10 cellular contexts compared by ENCODE assay signal in genomic region chr6:30206799-30207618, GRCh38. TPM values are rescaled to one million over a fixed set of nuclear protein-coding genes. Genes with fewer than 3 reads are reported as not detected.
A peak's percentile ranks its signal among the peaks of the same experiment; 100 is the strongest.
DNase-seq lines count a peak whose midpoint lies in the region; ATAC-seq, FAIRE-seq and TF ChIP-seq lines count a peak whose summit lies in the region.
"Had no signal": no experiment of that assay in that cellular context is flagged by ENCODE, and none has a peak within 500 bp of the region (broad histone marks: within the 10 kb centered on the region; RNA-seq: fewer than 3 reads in every experiment).

No MANE protein-coding gene starts in this region.

- H3K9me3 ChIP-seq in IMR-90 (ENCODE audit: control insufficient read depth, insufficient read depth, low read length): no peaks in the 10 kb centered on the region

- intact Hi-C loops in IMR-90 (cut with micrococcal nuclease): no loop called here

- peak overlapping the region; percentile 55 for H3K27ac Mint-ChIP-seq in chondrocyte (ENCODE audit: unreplicated experiment)
- H3K27ac Mint-ChIP-seq in stimulated activated naive B cell treated with anti-CD40 and anti-IgM and Interleukin-4, amounts not matched to agents 10 μg/mL and 1 μg/mL and 100 μg/mL, for 72 hours: peak overlapping the region; percentile 56
- H3K27ac Mint-ChIP-seq in activated naive CD8-positive, alpha-beta T cell treated with anti-CD3 and anti-CD28 coated beads, Interleukin-2, amount 50 U/mL, for 24 hours: no peak overlapping the region

- no peak overlapping the region for H2BK120ac ChIP-seq in IMR-90 (ENCODE audit: low read depth, low read length)

- TF ChIP-seq RAD21 in IMR-90 (IDR thresholded peaks at IDR 0.05; ENCODE audit: low read length): no peak

- ATAC-seq in IMR-90 (ENCODE audit: low read depth) (peak; percentile 58), HG02970 (IDR thresholded peaks at IDR 0.05; ENCODE audit: low FRiP score, unreplicated experiment) (no peak)
- ATAC-seq in stimulated activated naive B cell treated with anti-CD40 and anti-IgM and Interleukin-4, amounts not matched to agents 10 μg/mL and 1 μg/mL and 100 μg/mL, for 72 hours (replicated peaks): no peak
- ATAC-seq in activated naive CD8-positive, alpha-beta T cell treated with anti-CD3 and anti-CD28 coated beads, Interleukin-2, amount 50 U/mL, for 24 hours: no peak

- H3K27me3 Mint-ChIP-seq in chondrocyte (ENCODE audit: low read depth): no peaks in the 10 kb centered on the region
- no peaks in the 10 kb centered on the region for H3K27me3 Mint-ChIP-seq in stimulated activated naive B cell treated with anti-CD40 and anti-IgM and Interleukin-4, amounts not matched to agents 10 μg/mL and 1 μg/mL and 100 μg/mL, for 72 hours
- H3K27me3 Mint-ChIP-seq in activated naive CD8-positive, alpha-beta T cell treated with anti-CD3 and anti-CD28 coated beads, Interleukin-2, amount 50 U/mL, for 24 hours: no peaks in the 10 kb centered on the region

- TF ChIP-seq POLR2A in IMR-90 (IDR thresholded peaks at IDR 0.05; ENCODE audit: low read depth, low read length): no peak
- no peak for TF ChIP-seq POLR2A in H54 (IDR thresholded peaks at IDR 0.05; ENCODE audit: low read depth, low read length)

- peaks cover 19% of the 10 kb centered on the region for H3K9me1 ChIP-seq in IMR-90 (ENCODE audit: insufficient read depth, low read length)

- dilution Hi-C loops in IMR-90 (cut with HindIII; ENCODE audit: low sequenced_read_pairs, unreplicated experiment): no loop called here

- H3K27ac ChIP-seq in IMR-90 (ENCODE audit: insufficient read depth, low read length) (peak overlapping the region; percentile 22; the same call in 1 of the 2 replicates), layer of hippocampus (ENCODE audit: low read depth, low read length) (peak overlapping the region; percentile 4)

- no peak overlapping the region; the same call in 1 of the 2 replicates for H3K23ac ChIP-seq in IMR-90 (ENCODE audit: low read depth, low read length)

- no peak overlapping the region for H3K4me3 ChIP-seq in IMR-90 (ENCODE audit: insufficient read depth, low read depth, low read length)

- H2BK20ac ChIP-seq in IMR-90 (ENCODE audit: low read depth, low read length): no peak overlapping the region

- no peak overlapping the region for H3K4me3 Mint-ChIP-seq in chondrocyte (ENCODE audit: unreplicated experiment)
- H3K4me3 Mint-ChIP-seq in stimulated activated naive B cell treated with anti-CD40 and anti-IgM and Interleukin-4, amounts not matched to agents 10 μg/mL and 1 μg/mL and 100 μg/mL, for 72 hours: no peak overlapping the region
- no peak overlapping the region for H3K4me3 Mint-ChIP-seq in activated naive CD8-positive, alpha-beta T cell treated with anti-CD3 and anti-CD28 coated beads, Interleukin-2, amount 50 U/mL, for 24 hours

- peaks cover 2% of the 10 kb centered on the region; the same call in 1 of the 2 replicates for H3K36me3 ChIP-seq in IMR-90 (ENCODE audit: control insufficient read depth, insufficient read depth, low read length)

- DNase-seq in IMR-90 (peak; percentile 20), chondrocyte (ENCODE audit: low spot score) (no peak), NCI-H524 treated with DMSO at 0.1 percent for 48 hours (lab: John Stamatoyannopoulos, UW) (no peak), H54 (ENCODE audit: insufficient read length, low spot score) (no peak)
- DNase-seq in stimulated activated naive B cell treated with anti-CD40 and anti-IgM and Interleukin-4, amounts not matched to agents 10 μg/mL and 1 μg/mL and 100 μg/mL, for 72 hours: no peak
- DNase-seq in activated naive CD8-positive, alpha-beta T cell treated with anti-CD3 and anti-CD28 coated beads, Interleukin-2, amount 50 U/mL, for 24 hours: no peak
- DNase-seq: effector CD4-positive, alpha-beta T cell; stimulated activated CD4-positive, alpha-beta T cell treated with anti-CD3 and anti-CD28 coated beads, Interleukin-15, amount 100 ng/mL, for 24 hours had no signal

- no peak overlapping the region for H2AK5ac ChIP-seq in IMR-90 (ENCODE audit: low read depth, low read length)

- H3K27me3 ChIP-seq in IMR-90 (ENCODE audit: control insufficient read depth, insufficient read depth, low read length): no peaks in the 10 kb centered on the region
- no peaks in the 10 kb centered on the region for H3K27me3 ChIP-seq in layer of hippocampus (ENCODE audit: control insufficient read depth, insufficient read depth, low read length)

- H3K4me2 ChIP-seq in IMR-90 (ENCODE audit: low read depth, low read length): peak overlapping the region; percentile 12; the same call in 1 of the 2 replicates

- no peak overlapping the region for H2AFZ ChIP-seq in IMR-90 (replicated peaks; ENCODE audit: low read length, poor library complexity)

- no peaks in the 10 kb centered on the region for H3K36me3 Mint-ChIP-seq in chondrocyte (ENCODE audit: low read depth)
- H3K36me3 Mint-ChIP-seq in stimulated activated naive B cell treated with anti-CD40 and anti-IgM and Interleukin-4, amounts not matched to agents 10 μg/mL and 1 μg/mL and 100 μg/mL, for 72 hours: peaks cover 27 to 43% of the 10 kb centered on the region in 2 donors
- H3K36me3 Mint-ChIP-seq in activated naive CD8-positive, alpha-beta T cell treated with anti-CD3 and anti-CD28 coated beads, Interleukin-2, amount 50 U/mL, for 24 hours (ENCODE audit: low read depth): peaks cover 34% of the 10 kb centered on the region

- H3K4me1 Mint-ChIP-seq in chondrocyte (ENCODE audit: low read depth): peaks cover 46% of the 10 kb centered on the region
- peaks cover 55 to 87% of the 10 kb centered on the region in 2 donors for H3K4me1 Mint-ChIP-seq in stimulated activated naive B cell treated with anti-CD40 and anti-IgM and Interleukin-4, amounts not matched to agents 10 μg/mL and 1 μg/mL and 100 μg/mL, for 72 hours
- H3K4me1 Mint-ChIP-seq in activated naive CD8-positive, alpha-beta T cell treated with anti-CD3 and anti-CD28 coated beads, Interleukin-2, amount 50 U/mL, for 24 hours: peaks cover 54% of the 10 kb centered on the region

- peaks cover 45% of the 10 kb centered on the region for H4K20me1 ChIP-seq in IMR-90 (ENCODE audit: insufficient read depth, low read length)

- 42% methylated on average over 8 of the region's 11 CpGs; no CpG with 5 or more reads in 1 of the 2 experiments for WGBS in IMR-90 (ENCODE audit: extremely low coverage in 2 of 2, insufficient read length in 1 of 2), 2 experiments

- POLR2A ChIA-PET in IMR-90 (lab: Charles Lee; ENCODE audit: unreplicated experiment): no interaction called here

- no TSS peak for BruUV-seq in IMR-90 (replicated peaks; lab: Mats Ljungman, UMichigan)

- no peak overlapping the region for H3K18ac ChIP-seq in IMR-90 (ENCODE audit: low read depth, low read length)

- TF ChIP-seq CTCF in IMR-90 (conservative IDR thresholded peaks at IDR 0.05; ENCODE audit: low read depth, low read length) (no peak), chondrocyte (IDR thresholded peaks at IDR 0.05) (no peak)

- in situ Hi-C loops in IMR-90 (cut with MboI; ENCODE audit: low sequenced_read_pairs): no loop called here

- no peak overlapping the region for H3K14ac ChIP-seq in IMR-90 (replicated peaks; ENCODE audit: low read depth, low read length)

- no peak overlapping the region for H2AK9ac ChIP-seq in IMR-90 (replicated peaks; ENCODE audit: low read depth, low read length, poor library complexity)

- no peaks in the 10 kb centered on the region for H3K9me3 Mint-ChIP-seq in chondrocyte (ENCODE audit: low read depth)
- H3K9me3 Mint-ChIP-seq in stimulated activated naive B cell treated with anti-CD40 and anti-IgM and Interleukin-4, amounts not matched to agents 10 μg/mL and 1 μg/mL and 100 μg/mL, for 72 hours: no peaks in the 10 kb centered on the region
- no peaks in the 10 kb centered on the region for H3K9me3 Mint-ChIP-seq in activated naive CD8-positive, alpha-beta T cell treated with anti-CD3 and anti-CD28 coated beads, Interleukin-2, amount 50 U/mL, for 24 hours

- CTCF ChIA-PET in IMR-90 (lab: Yijun Ruan, JAX): interaction anchor here (0.6 to 2.2 kb wide), 2 partner anchors 12 to 231 kb away, joined by 3 to 9 read pairs; no protein-coding TSS in a partner anchor

- H3K79me1 ChIP-seq in IMR-90 (ENCODE audit: low read depth in 1 of 2, low read length in 2 of 2): peaks cover 46 to 81% of the 10 kb centered on the region in 2 experiments

- peaks cover 12% of the 10 kb centered on the region for H3K4me1 ChIP-seq in IMR-90 (ENCODE audit: control insufficient read depth, insufficient read depth, low read length)

- H3K4ac ChIP-seq in IMR-90 (ENCODE audit: low read depth, low read length): no peak overlapping the region

- no peak overlapping the region for H4K8ac ChIP-seq in IMR-90 (ENCODE audit: low read depth in 2 of 2, low read length in 2 of 2)

- H4K91ac ChIP-seq in IMR-90 (ENCODE audit: insufficient read depth, low read depth, low read length): no peak overlapping the region

- H2BK15ac ChIP-seq in IMR-90 (ENCODE audit: low read depth, low read length): no peak overlapping the region

- H4K5ac ChIP-seq in IMR-90 (ENCODE audit: low read depth, low read length): no peak overlapping the region

- no peak overlapping the region for H2BK5ac ChIP-seq in IMR-90 (ENCODE audit: low read depth, low read length, poor library complexity, severe bottlenecking)

- H3K56ac ChIP-seq in IMR-90 (ENCODE audit: extremely low read depth, insufficient read depth, low read length): no peak overlapping the region

- no peak for FAIRE-seq in H54 (lab: Jason Lieb, UNC)

- H3K9ac ChIP-seq in IMR-90 (ENCODE audit: low read depth, low read length): no peak overlapping the region

TF ChIP-seq in IMR-90, 13 proteins besides CTCF, POLR2A, EP300 and RAD21 (continues in another document):
- TF ChIP-seq NFE2L2 (IDR thresholded peaks at IDR 0.05; ENCODE audit: low read depth, low read length) (no peak), CEBPB (IDR thresholded peaks at IDR 0.05; ENCODE audit: low read depth, low read length) (0 out of 2 replicates have a peak, but pooled peaks have one; percentile 10)

RNA-seq across cellular contexts. Expression of gene TRIM26, which starts 6.2 kb away (rescaled TPM):
- 22.6 and 23.3 TPM in 2 replicates for total RNA-seq in IMR-90 (2012; rRNA removed)
- polyA plus RNA-seq in IMR-90 (2012; rRNA removed): 23.8 and 24.6 TPM in 2 replicates
- polyA plus RNA-seq in IMR-90 (2012; cell fraction: cytosol; rRNA removed): 17.1 and 17.6 TPM in 2 replicates
- 29.3 and 43.3 TPM in 2 replicates for polyA plus RNA-seq in IMR-90 (2012; cell fraction: nucleus; rRNA removed; ENCODE audit: low replicate concordance)
- 36.1 to 37.6 TPM (median 36.7 TPM) in 3 replicates for total RNA-seq in chondrocyte

RNA-seq across cellular contexts. Expression of gene TRIM15, which starts 43.7 kb away (rescaled TPM):
- not detected in 2 replicates for total RNA-seq in IMR-90 (2012; rRNA removed)
- not detected in 2 replicates for polyA plus RNA-seq in IMR-90 (2012; rRNA removed)
- not detected in 2 replicates for polyA plus RNA-seq in IMR-90 (2012; cell fraction: cytosol; rRNA removed)
- polyA plus RNA-seq in IMR-90 (2012; cell fraction: nucleus; rRNA removed; ENCODE audit: low replicate concordance): not detected in 2 replicates
- total RNA-seq in chondrocyte: not detected in 3 replicates

RNA-seq across cellular contexts. Expression of gene TRIM10, which starts 46.0 kb away (rescaled TPM):
- total RNA-seq in IMR-90 (2012; rRNA removed) (not detected in 2 replicates), chondrocyte (not detected in 3 replicates)
- polyA plus RNA-seq in IMR-90 (2012; rRNA removed): not detected in 2 replicates
- polyA plus RNA-seq in IMR-90 (2012; cell fraction: cytosol; rRNA removed): 0.02 TPM in 1 of 2 replicates, not detected in the other
- polyA plus RNA-seq in IMR-90 (2012; cell fraction: nucleus; rRNA removed; ENCODE audit: low replicate concordance): not detected in 2 replicates
